Comparison of ENCODE assay signal across 8 cellular contexts in the genomic region with DNA sequence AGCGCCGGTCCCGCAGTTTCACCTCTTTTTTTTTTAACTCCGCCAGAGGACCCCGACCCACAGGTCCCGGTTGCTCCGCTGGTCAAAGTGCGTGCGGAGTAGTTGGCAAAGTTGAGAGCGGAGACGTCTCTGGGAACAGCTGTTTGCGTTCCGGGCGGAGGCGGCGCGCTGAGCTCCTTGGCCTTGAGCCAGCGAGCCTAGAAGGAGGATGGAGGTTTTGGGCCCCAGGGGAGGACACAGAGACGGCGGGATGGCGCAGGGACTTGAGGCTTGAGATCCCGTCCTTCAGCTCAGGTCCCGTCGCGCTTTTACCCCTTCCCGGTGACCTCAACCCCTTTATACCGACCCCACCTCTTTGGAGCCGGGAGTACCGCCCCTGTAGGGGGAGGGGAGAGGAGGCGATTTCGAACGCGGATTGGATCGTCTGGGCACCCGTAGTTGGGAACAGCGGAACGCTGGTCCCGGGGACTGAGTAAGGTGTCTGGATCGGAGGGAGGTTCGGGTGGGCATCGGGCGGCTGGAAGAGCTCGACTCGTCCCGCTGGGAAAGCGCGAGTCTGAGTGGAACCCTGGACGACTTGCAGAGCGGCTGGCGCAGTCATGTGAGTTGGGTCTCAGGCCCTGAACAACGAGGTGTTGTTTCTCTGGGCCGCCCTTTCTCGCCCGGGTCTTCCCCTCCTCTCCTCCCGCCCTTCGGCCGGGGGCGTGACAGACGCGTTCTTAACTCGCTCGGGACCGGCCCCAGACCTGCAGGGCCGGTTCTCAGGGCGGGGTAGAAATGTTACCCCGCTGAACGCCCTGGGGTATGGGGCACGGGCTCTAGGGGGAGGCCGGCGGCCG. TPM values are rescaled to one million over a fixed set of nuclear protein-coding genes. Genes with fewer than 3 reads are reported as not detected.
A peak's percentile ranks its signal among the peaks of the same experiment; 100 is the strongest.
DNase-seq lines count a peak whose midpoint lies in the region; ATAC-seq and TF ChIP-seq lines count a peak whose summit lies in the region.

Gene WBP4 (plus strand): TSS at position 435 of the 839 bp plus-strand sequence. CDS start 165 bp downstream, at position 600.

- H3K27ac Mint-ChIP-seq in type B pancreatic cell: peak within 1 kb of the TSS; percentile 100

- H3K9me3 ChIP-seq in adipocyte (ENCODE audit: control insufficient read depth, low read length) (no peaks in the 10 kb centered on the region), heart right ventricle (no peaks in the 10 kb centered on the region)

- DNase-seq in NCI-H1417 (lab: John Stamatoyannopoulos, UW): peak; percentile 92 to 93 (median 93)
- peak; percentile 94 for DNase-seq in SW480 (ENCODE audit: low spot score)
- DNase-seq in adipocyte (ENCODE audit: low read depth): peak; percentile 96
- DNase-seq in heart right ventricle: peak; percentile 94 to 97
- peak; percentile 86 to 98 (median 91) for DNase-seq in posterior cingulate gyrus
- DNase-seq in type B pancreatic cell (ENCODE audit: extremely low spot score, unreplicated experiment): peak; percentile 93

- H3K27ac ChIP-seq in heart right ventricle: peak within 1 kb of the TSS; percentile 87 to 98 (median 98)

- no peak for TF ChIP-seq CTCF in GM12875 (IDR thresholded peaks at IDR 0.05; ENCODE audit: borderline replicate concordance, insufficient read depth, low read depth, low read length)
- TF ChIP-seq CTCF in heart right ventricle (IDR thresholded peaks at IDR 0.05): peak in 4 of 9 donors; percentile 24 to 46 (median 36)
- TF ChIP-seq CTCF in type B pancreatic cell (conservative IDR thresholded peaks at IDR 0.05): no peak

- H3K4me1 ChIP-seq in adipocyte (ENCODE audit: control insufficient read depth, insufficient read depth, low read length) (peaks cover 57% of the 10 kb centered on the region), heart right ventricle (peaks cover 0 to 77% (median 72%) of the 10 kb centered on the region in 9 donors)

- WGBS in heart right ventricle, 2 donors: 0% methylated on average over 71 of the region's 71 CpGs

- H3K9ac ChIP-seq in adipocyte (ENCODE audit: low read length): peak within 1 kb of the TSS; percentile 99

- peaks cover 38% of the 10 kb centered on the region for H3K4me1 Mint-ChIP-seq in type B pancreatic cell (ENCODE audit: unreplicated experiment)

- no peaks in the 10 kb centered on the region for H3K9me3 Mint-ChIP-seq in type B pancreatic cell

- H3K36me3 Mint-ChIP-seq in type B pancreatic cell: peaks cover 19% of the 10 kb centered on the region

- H3K27me3 Mint-ChIP-seq in type B pancreatic cell: peaks cover 14% of the 10 kb centered on the region

- peak within 1 kb of the TSS; percentile 96 for H3K4me3 ChIP-seq in GM12875 (ENCODE audit: low read depth, low read length)
- H3K4me3 ChIP-seq in adipocyte (ENCODE audit: low read length): peak within 1 kb of the TSS; percentile 97
- H3K4me3 ChIP-seq in heart right ventricle: peak within 1 kb of the TSS; percentile 42 to 94 (median 81)

- no peaks in the 10 kb centered on the region for H3K27me3 ChIP-seq in adipocyte (replicated peaks; ENCODE audit: control insufficient read depth, insufficient read depth, low read length)
- H3K27me3 ChIP-seq in heart right ventricle: no peaks in the 10 kb centered on the region

- ATAC-seq in HG02759 (IDR thresholded peaks at IDR 0.05; ENCODE audit: unreplicated experiment): peak; percentile 72
- ATAC-seq in heart right ventricle: peak; percentile 82 to 93 (median 88)

- peak within 1 kb of the TSS; percentile 91 for H3K4me3 Mint-ChIP-seq in type B pancreatic cell

- intact Hi-C loops in heart right ventricle (cut with DNase I): loop anchor here in 6 of 10 donors (1.0 to 10.0 kb wide), 12 partner anchors 71 to 289 kb away; partner anchors contain the start of genes KBTBD6 (in 2 of the 6), KBTBD7 (in 1 of the 6), MRPS31 (in 1 of the 6) and NAA16 (in 1 of the 6)
- intact Hi-C loops in posterior cingulate gyrus (cut with DNase I): loop anchor here (5.0 to 10.0 kb wide), 4 partner anchors 44 to 139 kb away; partner anchors contain the start of genes ELF1 and KBTBD7

- H3K36me3 ChIP-seq in adipocyte (ENCODE audit: control insufficient read depth, insufficient read depth, low read length, severe bottlenecking) (peaks cover 7% of the 10 kb centered on the region), heart right ventricle (peaks cover 0 to 33% (median 8%) of the 10 kb centered on the region in 9 donors)

RNA-seq across cellular contexts. Expression of gene WBP4, which starts in this region (rescaled TPM):
- total RNA-seq in heart right ventricle: 10 to 100 TPM; 13.0 to 24.4 (median 21.8) TPM
- 10 to 100 TPM; 13.3 to 45.1 TPM for polyA plus RNA-seq in heart right ventricle
- total RNA-seq in type B pancreatic cell (ENCODE audit: low replicate concordance): 5.6 and 7.9 TPM in 2 replicates

Comparison
In these comparisons a context has a peak if more than half of its experiments do, and no peak if none do; other contexts are left out.
1. Peak in every context shown above with its lines: DNase-seq, ATAC-seq, H3K4me3 ChIP-seq and H3K27ac ChIP-seq.